ENCODE assay signal across 1 cellular context in the genomic region with DNA sequence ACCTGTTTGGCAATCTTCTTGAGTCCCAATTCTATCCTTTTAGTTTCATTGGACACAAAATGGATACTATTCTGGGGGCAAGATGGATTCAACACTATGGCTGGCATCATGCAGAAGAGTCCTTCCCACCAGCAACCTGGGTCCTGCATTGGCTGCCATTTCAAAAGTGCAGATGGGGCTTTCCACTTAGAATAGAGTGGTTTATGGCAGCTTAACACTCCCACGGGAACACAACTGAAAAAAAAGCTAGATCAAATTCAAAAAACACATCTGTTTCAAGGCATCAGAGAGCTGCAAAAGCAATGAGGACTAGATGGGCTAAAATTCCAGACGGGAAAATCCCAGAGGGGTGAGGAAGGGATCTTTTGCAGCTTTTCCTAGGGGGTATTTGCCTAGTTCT.
TF ChIP-seq lines count a peak whose summit lies in the region.

No MANE protein-coding gene starts in this region.

TF ChIP-seq in H1, 55 proteins besides CTCF, POLR2A, EP300 and RAD21 (continued from another document):
- TF ChIP-seq RFX5 (IDR thresholded peaks at IDR 0.05; ENCODE audit: borderline replicate concordance, low read depth, low read length) (no peak), SAP30 (IDR thresholded peaks at IDR 0.05; ENCODE audit: insufficient read depth, insufficient replicate concordance, low read length) (no peak), HDAC6 (IDR thresholded peaks at IDR 0.05; ENCODE audit: low read depth, low read length) (no peak)
